20 cellular contexts compared by ENCODE assay signal in genomic region chr1:210248341-210248740, GRCh38. TPM values are rescaled to one million over a fixed set of nuclear protein-coding genes. Genes with fewer than 3 reads are reported as not detected.
DNase-seq lines count a peak whose midpoint lies in the region; FAIRE-seq and TF ChIP-seq lines count a peak whose summit lies in the region.
"Had no signal": no experiment of that assay in that cellular context is flagged by ENCODE, and none has a peak within 500 bp of the region (broad histone marks: within the 10 kb centered on the region; RNA-seq: fewer than 3 reads in every experiment).

No MANE protein-coding gene starts in this region.

- H3K4me1 Mint-ChIP-seq in HFFc6 (ENCODE audit: low read depth): peaks cover 57% of the 10 kb centered on the region

- H3K27me3 ChIP-seq in small intestine (ENCODE audit: control insufficient read depth in 2 of 2, insufficient read depth in 2 of 2, low read length in 2 of 2): peaks cover 0 to 2% of the 10 kb centered on the region in 2 donors

- 76 to 86% (median 83%) methylated on average over 4 of the region's 4 CpGs for WGBS in small intestine, 3 donors

- H3K9me3 ChIP-seq in small intestine (ENCODE audit: control insufficient read depth, low read depth): no peaks in the 10 kb centered on the region

- no peak for FAIRE-seq in small intestine (lab: Jason Lieb, UNC)
- FAIRE-seq: GM12891, HepG2 had no signal

- no peak overlapping the region for H3K4me3 ChIP-seq in small intestine (ENCODE audit: low read depth in 1 of 2, low read length in 2 of 2)

- no peaks in the 10 kb centered on the region for H3K9me3 Mint-ChIP-seq in HFFc6

- H3K4me3 Mint-ChIP-seq in HFFc6: no peak overlapping the region
- H3K4me3 Mint-ChIP-seq: CD4-positive, alpha-beta memory T cell had no signal

- no peaks in the 10 kb centered on the region for H3K36me3 Mint-ChIP-seq in HFFc6 (ENCODE audit: low read depth)
- H3K36me3 Mint-ChIP-seq: CD4-positive, alpha-beta memory T cell had no signal

- DNase-seq in EH (ENCODE audit: low read depth) (peak; percentile 11), M059J (ENCODE audit: low read depth) (peak; percentile 82), astrocyte of the hippocampus (ENCODE audit: low read depth, low spot score) (peak; percentile 40), iris pigment epithelial cell (ENCODE audit: low read depth) (peak; percentile 14), hepatic stellate cell (ENCODE audit: low spot score) (no peak), small intestine (no peak), HFFc6 (no peak)
- DNase-seq: C1 segment of cervical spinal cord; CD4-positive, alpha-beta memory T cell; COR-L47; DMS53; GF-D8; Karpas-422; NCI-H2029; NCI-H2227 treated with DMSO at 0.1 percent for 48 hours; NCI-H526 treated with DMSO at 0.1 percent for 48 hours; SHP77 treated with DMSO at 0.1 percent for 48 hours; SW 1271 had no signal

- no peak for TF ChIP-seq CTCF in HFFc6 (IDR thresholded peaks at IDR 0.05)

- H3K27ac Mint-ChIP-seq in HFFc6: no peak overlapping the region
- H3K27ac Mint-ChIP-seq: CD4-positive, alpha-beta memory T cell had no signal

- H3K27ac ChIP-seq in small intestine (ENCODE audit: low read depth in 1 of 2, low read length in 1 of 2): no peak overlapping the region

- H3K4me1 ChIP-seq in small intestine (ENCODE audit: control insufficient read depth in 2 of 2, insufficient read depth in 1 of 2, low read depth in 1 of 2, low read length in 1 of 2): peaks cover 0 to 2% of the 10 kb centered on the region in 2 donors

- peaks cover 6% of the 10 kb centered on the region; the same call in 1 of the 2 replicates for H3K27me3 Mint-ChIP-seq in HFFc6 (ENCODE audit: insufficient read depth)

- no peaks in the 10 kb centered on the region for H3K36me3 ChIP-seq in small intestine (ENCODE audit: control insufficient read depth in 2 of 2, insufficient read depth in 2 of 2, low read length in 2 of 2)

RNA-seq across cellular contexts. Expression of gene SERTAD4, which starts 15.7 kb away (rescaled TPM):
- 1.8 and 4.2 TPM in 2 replicates for total RNA-seq in M059J (2014; rRNA removed; shearing (Covaris generic))
- polyA plus RNA-seq in small intestine: under 1 TPM in 1 of 3 donors, not detected in 2; 0.88 TPM
- total RNA-seq in HFFc6 (2021; fragmentation: NEBNext Ultra II Directional; extraction: Animal tissue kit (Norgen Biotek cat#: 25700)): 1 to 10 TPM; 2.3 to 5.2 (median 3.9) TPM
- total RNA-seq: CD4-positive, alpha-beta memory T cell; HepG2 had no signal
- polyA plus RNA-seq: CD4-positive, alpha-beta memory T cell; HepG2 had no signal

Comparison
In these comparisons a context has a peak if more than half of its experiments do, and no peak if none do; other contexts are left out.
1. DNase-seq: peak in EH (single experiment), M059J (single experiment), astrocyte of the hippocampus (single experiment) and iris pigment epithelial cell (single experiment); none in hepatic stellate cell (single experiment), small intestine (single experiment) and HFFc6 (single experiment).